8 cellular contexts compared by ENCODE assay signal in genomic region chr6:55617272-55617671, GRCh38. TPM values are rescaled to one million over a fixed set of nuclear protein-coding genes. Genes with fewer than 3 reads are reported as not detected.
A peak's percentile ranks its signal among the peaks of the same experiment; 100 is the strongest.
DNase-seq lines count a peak whose midpoint lies in the region; ATAC-seq and TF ChIP-seq lines count a peak whose summit lies in the region.

No MANE protein-coding gene starts in this region.

- H3K9me3 ChIP-seq in A673 (ENCODE audit: low read depth, low read length, poor library complexity, severe bottlenecking) (no peaks in the 10 kb centered on the region), RWPE2 (ENCODE audit: severe bottlenecking) (no peaks in the 10 kb centered on the region)

- in situ Hi-C loops in GM13976 (cut with MboI; ENCODE audit: low sequenced_read_pairs, unreplicated experiment), result loop anchor here (25.0 kb wide), 1 partner anchor 270 kb away; the partner anchor contains the start of gene BMP5

- POLR2A ChIA-PET in A673 (lab: Charles Lee; ENCODE audit: low non-redundant PET), result no interaction called here

- H3K27me3 ChIP-seq in A673 (replicated peaks; ENCODE audit: insufficient read depth, low read depth, low read length, poor library complexity), result no peaks in the 10 kb centered on the region
- H3K27me3 ChIP-seq in RWPE2 (ENCODE audit: insufficient read depth, poor library complexity, severe bottlenecking), result no peaks in the 10 kb centered on the region

- CTCF ChIA-PET in A673 (lab: Charles Lee), result interaction anchor here (0.5 to 1.6 kb wide), 4 partner anchors 130 to 675 kb away, joined by 4 to 12 read pairs (median 6); no protein-coding TSS in a partner anchor

- BruUV-seq in A673 (replicated peaks; lab: Mats Ljungman, UMichigan), result no TSS peak

- H3K36me3 ChIP-seq in A673 (ENCODE audit: insufficient read depth, low read length, poor library complexity, severe bottlenecking), result no peaks in the 10 kb centered on the region
- no peaks in the 10 kb centered on the region for H3K36me3 ChIP-seq in RWPE2 (ENCODE audit: low read depth)

- ATAC-seq in HG03439 (IDR thresholded peaks at IDR 0.05; ENCODE audit: unreplicated experiment), result peak; percentile 84
- peak; percentile 56; the same call in 1 of the 3 replicates for ATAC-seq in RWPE2 (ENCODE audit: low read depth)
- peak; percentile 37 to 47 for ATAC-seq in left cardiac atrium
- no peak for ATAC-seq in GM21576 (IDR thresholded peaks at IDR 0.05; ENCODE audit: unreplicated experiment)

- intact Hi-C loops in A673 (cut with micrococcal nuclease; ENCODE audit: unreplicated experiment), result loop anchor here (1.0 to 5.0 kb wide), 2 partner anchors 269 to 335 kb away; no protein-coding TSS in a partner anchor
- intact Hi-C loops in left cardiac atrium (cut with DNase I), result loop anchor here in 1 of 2 donors (5.0 kb wide), 1 partner anchor 270 kb away; no protein-coding TSS in a partner anchor

- TF ChIP-seq CTCF in A673 (conservative IDR thresholded peaks at IDR 0.05; ENCODE audit: low read depth, low read length) (peak; percentile 83), GM13976 (IDR thresholded peaks at IDR 0.05; ENCODE audit: borderline replicate concordance, control extremely low read depth, extremely low read depth, insufficient read depth, missing control alignments) (peak; percentile 50), RWPE2 (IDR thresholded peaks at IDR 0.05; ENCODE audit: poor library complexity, severe bottlenecking) (peak; percentile 67)

- H3K27ac ChIP-seq in A673 (ENCODE audit: low read depth, low read length, poor library complexity, severe bottlenecking), result no peak overlapping the region
- no peak overlapping the region for H3K27ac ChIP-seq in RWPE2 (ENCODE audit: poor library complexity, severe bottlenecking)

- no peaks in the 10 kb centered on the region for H3K4me1 ChIP-seq in A673 (ENCODE audit: insufficient read depth, low read length, poor library complexity, severe bottlenecking)
- H3K4me1 ChIP-seq in RWPE2 (ENCODE audit: insufficient read depth, poor library complexity, severe bottlenecking), result no peaks in the 10 kb centered on the region

- H3K4me3 ChIP-seq in A673 (ENCODE audit: low read depth, low read length, poor library complexity, severe bottlenecking) (no peak overlapping the region), RWPE2 (ENCODE audit: severe bottlenecking) (no peak overlapping the region)

- DNase-seq in A673 (ENCODE audit: low spot score), result peak; percentile 74
- DNase-seq in GM13976 (ENCODE audit: low spot score), result peak; percentile 5
- DNase-seq in RWPE2 (ENCODE audit: low spot score), result no peak
- no peak for DNase-seq in left cardiac atrium
- DNase-seq in NCI-H1436 (lab: John Stamatoyannopoulos, UW), result no peak
- DNase-seq in stimulated activated CD4-positive, alpha-beta T cell treated with anti-CD3 and anti-CD28 coated beads, Interleukin-4, amount 100 ng/mL, for 4 hours, result no peak

RNA-seq across cellular contexts. Expression of gene HMGCLL1, which starts 38.3 kb away (rescaled TPM):
- total RNA-seq in A673 (2021) (not detected in 2 replicates), left cardiac atrium (1 to 10 TPM; 1.2 to 2.4 TPM)

Comparison
In these comparisons a context has a peak if more than half of its experiments do, and no peak if none do; other contexts are left out.
1. DNase-seq: peak in A673 (single experiment) and GM13976 (single experiment); none in RWPE2 (single experiment), left cardiac atrium (single experiment), NCI-H1436 (single experiment) and stimulated activated CD4-positive, alpha-beta T cell treated with anti-CD3 and anti-CD28 coated beads, Interleukin-4, amount 100 ng/mL, for 4 hours (0 of 2).
2. Peak in every context shown above with its lines, with median percentiles within 50 percentile points of each other: CTCF ChIP-seq.